In genomic region chr1:154433161-154433681, GRCh38 we compare ENCODE assay signal across 10 cellular contexts. TPM values are rescaled to one million over a fixed set of nuclear protein-coding genes. Genes with fewer than 3 reads are reported as not detected.
DNase-seq lines count a peak whose midpoint lies in the region; ATAC-seq and TF ChIP-seq lines count a peak whose summit lies in the region.
"Had no signal": no experiment of that assay in that cellular context is flagged by ENCODE, and none has a peak within 500 bp of the region (broad histone marks: within the 10 kb centered on the region; RNA-seq: fewer than 3 reads in every experiment).

No MANE protein-coding gene starts in this region.

- H3K36me3 ChIP-seq in right atrium auricular region, result peaks cover 14% of the 10 kb centered on the region

- TF ChIP-seq CTCF in right atrium auricular region (IDR thresholded peaks at IDR 0.05), result no peak

- H3K36me3 Mint-ChIP-seq in activated CD4-positive, alpha-beta memory T cell treated with anti-CD3 and anti-CD28 coated beads, Interleukin-2, amount 10 ng/mL, durations not matched to agents 7 days and 5 days (ENCODE audit: low read depth), result peaks cover 18% of the 10 kb centered on the region

- H3K9me3 ChIP-seq in right atrium auricular region, result no peaks in the 10 kb centered on the region
- H3K9me3 ChIP-seq: A549 had no signal

- no peak overlapping the region for H3K4me3 ChIP-seq in right atrium auricular region
- H3K4me3 ChIP-seq: A549 had no signal

- CTCF ChIA-PET in activated CD4-positive, alpha-beta memory T cell treated with anti-CD3 and anti-CD28 coated beads, Interleukin-2, amount 10 ng/mL, durations not matched to agents 7 days and 5 days (lab: Charles Lee), result interaction anchor here (1.0 to 1.7 kb wide), 3 partner anchors 16 to 126 kb away, joined by 3 to 6 read pairs (median 4); no protein-coding TSS in a partner anchor

- H3K4me3 Mint-ChIP-seq in activated CD4-positive, alpha-beta memory T cell treated with anti-CD3 and anti-CD28 coated beads, Interleukin-2, amount 10 ng/mL, durations not matched to agents 7 days and 5 days, result no peak overlapping the region

- H3K27me3 Mint-ChIP-seq in activated CD4-positive, alpha-beta memory T cell treated with anti-CD3 and anti-CD28 coated beads, Interleukin-2, amount 10 ng/mL, durations not matched to agents 7 days and 5 days, result no peaks in the 10 kb centered on the region

- H3K27ac ChIP-seq in right atrium auricular region, result peak overlapping the region; percentile 82 to 86

- peak overlapping the region; percentile 19 for H3K27ac Mint-ChIP-seq in activated CD4-positive, alpha-beta memory T cell treated with anti-CD3 and anti-CD28 coated beads, Interleukin-2, amount 10 ng/mL, durations not matched to agents 7 days and 5 days

- DNase-seq in NK-92 treated with Interleukin-12 subunit alpha and Interleukin-12 subunit beta, amount 100 ng/mL, for 24 hours (lab: John Stamatoyannopoulos, UW), result peak; percentile 43
- DNase-seq in NK-92 (lab: John Stamatoyannopoulos, UW; ENCODE audit: unreplicated experiment) (no peak), right atrium auricular region (ENCODE audit: low spot score) (no peak), OCI-M1 (lab: John Stamatoyannopoulos, UW) (no peak)
- DNase-seq in activated CD4-positive, alpha-beta memory T cell treated with anti-CD3 and anti-CD28 coated beads, Interleukin-2, amount 10 ng/mL, durations not matched to agents 7 days and 5 days, result no peak
- peak; percentile 24 to 40 for DNase-seq in stimulated activated CD8-positive, alpha-beta memory T cell treated with anti-CD3 and anti-CD28 coated beads, Interleukin-4, amount 100 ng/mL, for 4 hours (ENCODE audit: low read depth in 2 of 2, low spot score in 1 of 2)
- DNase-seq: KG1 had no signal

- ATAC-seq in GM21786 (IDR thresholded peaks at IDR 0.05; ENCODE audit: unreplicated experiment), result no peak
- no peak for ATAC-seq in HG03432 (IDR thresholded peaks at IDR 0.05; ENCODE audit: unreplicated experiment)

- peaks cover 0 to 73% of the 10 kb centered on the region in 2 donors for H3K4me1 ChIP-seq in right atrium auricular region

- no peaks in the 10 kb centered on the region for H3K9me3 Mint-ChIP-seq in activated CD4-positive, alpha-beta memory T cell treated with anti-CD3 and anti-CD28 coated beads, Interleukin-2, amount 10 ng/mL, durations not matched to agents 7 days and 5 days

- POLR2A ChIA-PET in activated CD4-positive, alpha-beta memory T cell treated with anti-CD3 and anti-CD28 coated beads, Interleukin-2, amount 10 ng/mL, durations not matched to agents 7 days and 5 days (lab: Charles Lee), result interaction anchor here (0.7 to 2.5 kb wide), 5 partner anchors 12 to 88 kb away, joined by 3 to 12 read pairs (median 3); no protein-coding TSS in a partner anchor

- H3K27me3 ChIP-seq in right atrium auricular region, result no peaks in the 10 kb centered on the region

- peaks cover 37% of the 10 kb centered on the region for H3K4me1 Mint-ChIP-seq in activated CD4-positive, alpha-beta memory T cell treated with anti-CD3 and anti-CD28 coated beads, Interleukin-2, amount 10 ng/mL, durations not matched to agents 7 days and 5 days

RNA-seq across cellular contexts. Expression of gene IL6R, which starts 28.1 kb away (rescaled TPM):
- total RNA-seq in activated CD4-positive, alpha-beta memory T cell treated with anti-CD3 and anti-CD28 coated beads, Interleukin-2, amount 10 ng/mL, durations not matched to agents 7 days and 5 days, result 10 to 100 TPM; 15.7 to 16.0 TPM
- total RNA-seq in right atrium auricular region, result 10 to 100 TPM; 11.8 to 21.8 TPM

Comparison
In these comparisons a context has a peak if more than half of its experiments do, and no peak if none do; other contexts are left out.
1. DNase-seq: peak in NK-92 treated with Interleukin-12 subunit alpha and Interleukin-12 subunit beta, amount 100 ng/mL, for 24 hours (single experiment) and stimulated activated CD8-positive, alpha-beta memory T cell treated with anti-CD3 and anti-CD28 coated beads, Interleukin-4, amount 100 ng/mL, for 4 hours (2 of 2); none in NK-92 (single experiment), activated CD4-positive, alpha-beta memory T cell treated with anti-CD3 and anti-CD28 coated beads, Interleukin-2, amount 10 ng/mL, durations not matched to agents 7 days and 5 days (single experiment), right atrium auricular region (single experiment) and OCI-M1 (single experiment).